In genomic region chr16:70450142-70451003, GRCh38 we compare ENCODE assay signal across 2 cellular contexts.
TF ChIP-seq lines count a peak whose summit lies in the region.

No MANE protein-coding gene starts in this region.

TF ChIP-seq in K562, 482 proteins besides CTCF, POLR2A, EP300 and RAD21:
- peak; percentile 53 for TF ChIP-seq MEIS2 (IDR thresholded peaks at IDR 0.05; ENCODE audit: partially characterized antibody)
- TF ChIP-seq NFYB (IDR thresholded peaks at IDR 0.05; ENCODE audit: extremely low read depth, insufficient read length), result peak; percentile 38
- TF ChIP-seq TRIM24 (IDR thresholded peaks at IDR 0.05), result 0 out of 4 replicates have a peak, but pooled peaks of 1 of the 2 experiments have one; percentile 33
- 0 out of 2 replicates have a peak, but pooled peaks have one; percentile 45 for TF ChIP-seq MTA3 (IDR thresholded peaks at IDR 0.05; ENCODE audit: borderline replicate concordance)
- TF ChIP-seq SUPT5H (IDR thresholded peaks at IDR 0.05), result 0 out of 2 replicates have a peak, but pooled peaks have one; percentile 31
- peak; percentile 16; the same call in 1 of the 2 replicates for TF ChIP-seq PKNOX1 (IDR thresholded peaks at IDR 0.05)
- TF ChIP-seq CREB3L1 (IDR thresholded peaks at IDR 0.05; ENCODE audit: borderline replicate concordance, low read depth), result 0 out of 2 replicates have a peak, but pooled peaks have one; percentile 31
- peak; percentile 39; the same call in 1 of the 2 replicates for TF ChIP-seq ZNF316 (IDR thresholded peaks at IDR 0.05)

TF ChIP-seq in HepG2, 621 proteins besides CTCF, POLR2A, EP300 and RAD21:
- TF ChIP-seq NFIB (CRISPR knock-in tag; IDR thresholded peaks at IDR 0.05; ENCODE audit: borderline replicate concordance) (0 out of 2 replicates have a peak, but pooled peaks have one; percentile 36), NFYB (CRISPR knock-in tag; IDR thresholded peaks at IDR 0.05) (peak; percentile 71), NFYC (CRISPR knock-in tag; IDR thresholded peaks at IDR 0.05) (peak; percentile 74), ZNF687 (CRISPR knock-in tag; IDR thresholded peaks at IDR 0.05) (peak; percentile 15; the same call in 1 of the 2 replicates), ZMYM4 (CRISPR knock-in tag; IDR thresholded peaks at IDR 0.05) (0 out of 2 replicates have a peak, but pooled peaks have one; percentile 53), HMGXB3 (CRISPR knock-in tag; IDR thresholded peaks at IDR 0.05; ENCODE audit: borderline replicate concordance) (peak; percentile 85)
